Comparison of ENCODE assay signal across 8 cellular contexts in the genomic region with DNA sequence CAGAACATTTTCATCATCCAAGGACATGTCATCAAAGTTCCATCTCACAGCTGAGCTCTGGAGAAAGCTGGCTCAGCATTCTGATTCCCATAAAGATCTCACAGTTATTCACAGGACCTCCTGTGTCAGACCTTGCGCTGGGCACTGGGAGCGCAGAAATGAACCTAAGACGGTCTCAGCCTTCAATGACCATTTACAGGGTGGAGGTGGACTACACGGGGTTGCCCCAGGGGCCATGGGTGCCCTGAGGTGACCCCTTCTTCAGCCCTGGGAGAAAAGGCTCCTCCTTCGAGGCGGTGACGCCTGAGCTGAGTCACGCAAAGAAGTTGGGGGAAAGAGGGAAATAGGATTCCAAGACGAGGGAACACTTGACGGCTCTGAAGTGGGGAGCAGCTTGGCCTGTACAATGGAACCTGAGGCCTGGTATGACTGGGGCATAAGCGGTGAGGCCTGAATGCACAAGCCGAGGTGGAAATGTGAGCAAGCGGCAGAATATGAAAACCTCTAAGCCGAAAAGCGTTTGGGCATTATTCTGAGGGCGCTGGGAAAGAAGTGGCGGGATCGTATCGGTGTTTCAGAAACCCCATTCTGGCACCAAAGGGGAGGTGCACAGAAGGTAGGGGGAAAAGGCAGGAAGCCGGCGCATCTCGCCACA. TPM values are rescaled to one million over a fixed set of nuclear protein-coding genes. Genes with fewer than 3 reads are reported as not detected.
A peak's percentile ranks its signal among the peaks of the same experiment; 100 is the strongest.
DNase-seq lines count a peak whose midpoint lies in the region; ATAC-seq and TF ChIP-seq lines count a peak whose summit lies in the region.

No MANE protein-coding gene starts in this region.

- peak overlapping the region; percentile 99 for H2AFZ ChIP-seq in trophoblast cell (ENCODE audit: insufficient read depth, low read length, poor library complexity)

- peak overlapping the region; percentile 99 for H3K4me3 ChIP-seq in left ventricle myocardium inferior
- H3K4me3 ChIP-seq in trophoblast cell (ENCODE audit: low read depth, low read length) = peak overlapping the region; percentile 85

- H4K12ac ChIP-seq in trophoblast cell (ENCODE audit: low read depth, low read length) = peak overlapping the region; percentile 99

- peak overlapping the region; percentile 90 for H3K4me2 ChIP-seq in trophoblast cell (ENCODE audit: low read length)

- H3K23ac ChIP-seq in trophoblast cell (ENCODE audit: low read length) = no peak overlapping the region

- peaks cover 10% of the 10 kb centered on the region for H3K79me1 ChIP-seq in trophoblast cell (ENCODE audit: low read length)

- TF ChIP-seq CTCF in 22Rv1 (IDR thresholded peaks at IDR 0.05) = no peak
- no peak for TF ChIP-seq CTCF in left ventricle myocardium inferior (IDR thresholded peaks at IDR 0.05; ENCODE audit: borderline replicate concordance)

- peak overlapping the region; percentile 99 for H2BK120ac ChIP-seq in trophoblast cell (ENCODE audit: insufficient read depth, low read length, poor library complexity)

- H3K36me3 ChIP-seq in ES-I3 (ENCODE audit: insufficient read depth, low read length) (peaks cover 4% of the 10 kb centered on the region; the same call in 1 of the 2 replicates), left ventricle myocardium inferior (peaks cover 28% of the 10 kb centered on the region), trophoblast cell (ENCODE audit: control insufficient read depth in 1 of 2, insufficient read depth in 2 of 2, low read length in 2 of 2) (peaks cover 24 to 32% of the 10 kb centered on the region in 2 experiments)

- WGBS in trophoblast cell (ENCODE audit: extremely low coverage, insufficient coverage, insufficient read length) = no CpG with 5 or more reads among the region's 22 CpGs

- H3K4me1 ChIP-seq in ES-I3 (ENCODE audit: insufficient read depth, low read length) (peaks cover 8% of the 10 kb centered on the region; the same call in 1 of the 2 replicates), left ventricle myocardium inferior (peaks cover 26% of the 10 kb centered on the region), trophoblast cell (ENCODE audit: control insufficient read depth in 1 of 2, insufficient read depth in 2 of 2, low read length in 2 of 2) (peaks cover 11 to 12% of the 10 kb centered on the region in 2 experiments)

- H3K27me3 ChIP-seq in left ventricle myocardium inferior (ENCODE audit: low read depth) = no peaks in the 10 kb centered on the region
- no peaks in the 10 kb centered on the region for H3K27me3 ChIP-seq in trophoblast cell (ENCODE audit: insufficient read depth, low read length)

- peak overlapping the region; percentile 93 for H3K4ac ChIP-seq in trophoblast cell (ENCODE audit: low read depth, low read length)

- H2AK5ac ChIP-seq in trophoblast cell (ENCODE audit: low read length) = peak overlapping the region; percentile 100

- H3K9me3 ChIP-seq in ES-I3 (ENCODE audit: control insufficient read depth, insufficient read depth, low read length) (no peaks in the 10 kb centered on the region), left ventricle myocardium inferior (replicated peaks) (no peaks in the 10 kb centered on the region), trophoblast cell (ENCODE audit: insufficient read depth, low read depth, low read length) (no peaks in the 10 kb centered on the region)

- peak overlapping the region; percentile 99 for H4K8ac ChIP-seq in trophoblast cell (ENCODE audit: low read depth, low read length)

- H3K18ac ChIP-seq in trophoblast cell (ENCODE audit: low read length) = peak overlapping the region; percentile 99

- peak; percentile 49 for DNase-seq in NAMALWA (ENCODE audit: low spot score)
- peak; percentile 68 for DNase-seq in amniotic epithelial cell (ENCODE audit: low read depth)
- DNase-seq in left ventricle myocardium inferior = peak; percentile 52
- peak; percentile 52 to 67 for DNase-seq in trophoblast cell

- ATAC-seq in HG03097 (IDR thresholded peaks at IDR 0.05; ENCODE audit: low FRiP score, unreplicated experiment) (no peak), GM21447 (IDR thresholded peaks at IDR 0.05; ENCODE audit: unreplicated experiment) (no peak)

- intact Hi-C loops in left ventricle myocardium inferior (cut with micrococcal nuclease) = no loop called here

- peak overlapping the region; percentile 91 for H3K9ac ChIP-seq in ES-I3 (ENCODE audit: low read depth, low read length)
- peak overlapping the region; percentile 79 for H3K9ac ChIP-seq in trophoblast cell (ENCODE audit: low read length)

- H4K91ac ChIP-seq in trophoblast cell (ENCODE audit: low read depth, low read length) = peak overlapping the region; percentile 99

- H2BK5ac ChIP-seq in trophoblast cell (ENCODE audit: low read depth, low read length, poor library complexity) = peak overlapping the region; percentile 99

- H2BK12ac ChIP-seq in trophoblast cell (ENCODE audit: low read length) = no peak overlapping the region

- H3K14ac ChIP-seq in trophoblast cell (ENCODE audit: low read length) = peak overlapping the region; percentile 100

- peaks cover 12% of the 10 kb centered on the region for H3K79me2 ChIP-seq in trophoblast cell (ENCODE audit: control insufficient read depth, insufficient read depth, low read length, poor library complexity)

- H3K27ac ChIP-seq in 22Rv1 (peak overlapping the region; percentile 85), left ventricle myocardium inferior (replicated peaks) (peak overlapping the region; percentile 94), trophoblast cell (ENCODE audit: low read depth, low read length) (peak overlapping the region; percentile 94)

RNA-seq across cellular contexts. Expression of a gene that starts 0.8 kb away (rescaled TPM):
- total RNA-seq in left ventricle myocardium inferior = 15.3 TPM
- 20.1 and 21.0 TPM in 2 replicates for polyA plus RNA-seq in trophoblast cell (2013)

RNA-seq across cellular contexts. Expression of a gene that starts 39.0 kb away (rescaled TPM):
- 0.11 TPM for total RNA-seq in left ventricle myocardium inferior
- polyA plus RNA-seq in trophoblast cell (2013) = 11.3 and 11.6 TPM in 2 replicates

RNA-seq across cellular contexts. Expression of a gene that starts 39.2 kb away (rescaled TPM):
- 20.5 TPM for total RNA-seq in left ventricle myocardium inferior
- polyA plus RNA-seq in trophoblast cell (2013) = 58.2 and 60.9 TPM in 2 replicates
